ENCODE assay signal across 1 cellular context in genomic region chr2:17579605-17580318, GRCh38.
TF ChIP-seq lines count a peak whose summit lies in the region.

No MANE protein-coding gene starts in this region.

TF ChIP-seq in H1, 55 proteins besides CTCF, POLR2A, EP300 and RAD21:
- TF ChIP-seq GABPA (IDR thresholded peaks at IDR 0.05; ENCODE audit: borderline replicate concordance, insufficient read depth, low read length) (no peak), YY1 (IDR thresholded peaks at IDR 0.05; ENCODE audit: low read depth, low read length) (peak; percentile 33; the same call in 1 of the 2 replicates), HDAC2 (IDR thresholded peaks at IDR 0.05; ENCODE audit: borderline replicate concordance in 1 of 2, low read depth in 2 of 2, low read length in 2 of 2) (0 out of 4 replicates have a peak, but pooled peaks of 1 of the 2 experiments have one; percentile 18), NANOG (IDR thresholded peaks at IDR 0.05; ENCODE audit: insufficient read depth, low read depth, low read length, poor library complexity, severe bottlenecking) (peak; percentile 8), RXRA (IDR thresholded peaks at IDR 0.05; ENCODE audit: insufficient read depth, low read depth, low read length) (no peak)
